In the genomic region with DNA sequence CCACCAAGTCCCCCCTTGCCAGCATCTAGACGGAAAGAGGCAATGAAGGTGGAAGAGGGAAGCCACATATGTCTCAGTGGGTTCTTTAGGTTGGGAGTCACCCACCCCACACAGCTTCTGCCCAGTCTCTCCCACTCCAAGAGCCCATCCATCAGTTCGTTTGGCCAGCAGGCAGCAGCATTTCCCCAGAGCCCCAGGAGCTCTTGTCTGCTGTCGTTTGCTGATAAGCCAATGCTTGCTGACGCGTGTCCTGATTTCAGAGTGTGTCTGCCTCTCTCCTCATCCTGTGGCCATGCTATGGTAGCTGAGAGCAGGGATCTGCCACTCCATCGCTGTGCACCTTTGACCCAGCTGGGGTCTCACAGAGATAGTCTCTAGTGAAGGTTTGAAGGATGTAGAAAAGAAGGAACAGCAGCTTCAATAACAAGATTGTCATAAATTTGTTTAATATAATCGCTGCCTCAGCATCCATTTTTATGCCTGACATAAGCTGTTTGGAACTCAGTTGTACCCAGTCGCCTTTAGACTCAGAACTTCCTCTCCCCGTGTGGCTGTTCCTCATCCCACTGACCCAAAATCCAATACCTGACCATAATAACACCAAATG, we compare ENCODE assay signal across 9 cellular contexts.
DNase-seq lines count a peak whose midpoint lies in the region; ATAC-seq, FAIRE-seq and TF ChIP-seq lines count a peak whose summit lies in the region.
"Had no signal": no experiment of that assay in that cellular context is flagged by ENCODE, and none has a peak within 500 bp of the region (broad histone marks: within the 10 kb centered on the region; RNA-seq: fewer than 3 reads in every experiment).

No MANE protein-coding gene starts in this region.

- no peaks in the 10 kb centered on the region; the same call in 1 of the 2 replicates for H3K27me3 ChIP-seq in HAP-1 (ENCODE audit: low read depth)
- H3K27me3 ChIP-seq: pancreas had no signal

- no peaks in the 10 kb centered on the region for H3K4me1 ChIP-seq in HAP-1

- ATAC-seq in GM18511 (IDR thresholded peaks at IDR 0.05; ENCODE audit: unreplicated experiment): peak; percentile 23
- peak; percentile 10 for ATAC-seq in HG02885 (IDR thresholded peaks at IDR 0.05; ENCODE audit: poor library complexity, unreplicated experiment)
- ATAC-seq in GM21423 (IDR thresholded peaks at IDR 0.05; ENCODE audit: unreplicated experiment): no peak
- ATAC-seq: pancreas had no signal

- TF ChIP-seq POLR2A in H54 (IDR thresholded peaks at IDR 0.05; ENCODE audit: low read depth, low read length): no peak

- in situ Hi-C loops in HAP-1 (cut with MboI; ENCODE audit: low sequenced_read_pairs): no loop called here

- H3K4me3 ChIP-seq in HAP-1: no peak overlapping the region
- H3K4me3 ChIP-seq: pancreas had no signal

- H3K9me3 ChIP-seq in HAP-1: no peaks in the 10 kb centered on the region
- H3K9me3 ChIP-seq: pancreas had no signal

- DNase-seq in activated CD4-positive, alpha-beta T cell treated with anti-CD3 and anti-CD28 coated beads, Interleukin-2, amount 50 U/mL, for 1 hour: peak; percentile 28
- DNase-seq in iPS-NIHi7 (ENCODE audit: extremely low spot score): peak; percentile 30
- DNase-seq in NCI-H2081 (lab: John Stamatoyannopoulos, UW): no peak
- no peak for DNase-seq in HAP-1 (ENCODE audit: low spot score in 2 of 2)
- no peak for DNase-seq in H54 (ENCODE audit: insufficient read length, low spot score)
- DNase-seq: pancreas had no signal

- no peaks in the 10 kb centered on the region for H3K36me3 ChIP-seq in HAP-1 (replicated peaks)
- H3K36me3 ChIP-seq: pancreas had no signal

- FAIRE-seq in H54 (lab: Jason Lieb, UNC): no peak
- FAIRE-seq: pancreas had no signal

Comparison
In these comparisons a context has a peak if more than half of its experiments do, and no peak if none do; other contexts are left out.
1. DNase-seq: peak in activated CD4-positive, alpha-beta T cell treated with anti-CD3 and anti-CD28 coated beads, Interleukin-2, amount 50 U/mL, for 1 hour (single experiment) and iPS-NIHi7 (single experiment); none in NCI-H2081 (0 of 2), HAP-1 (0 of 2) and H54 (single experiment).